Comparison of ENCODE assay signal across 7 cellular contexts in the genomic region with DNA sequence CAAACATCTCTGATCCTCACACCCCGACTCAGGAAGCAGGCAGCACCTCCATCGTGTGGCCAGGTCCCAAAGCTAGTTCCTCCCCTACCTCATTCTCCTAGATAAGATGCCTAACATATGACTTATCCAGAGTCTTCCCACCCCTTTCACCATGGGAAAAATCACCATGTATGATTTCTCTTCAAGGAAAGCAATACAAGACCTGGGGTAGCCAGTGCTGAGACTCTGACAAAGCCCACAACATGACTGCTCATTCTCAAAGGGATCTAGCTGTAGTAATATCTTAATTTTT. TPM values are rescaled to one million over a fixed set of nuclear protein-coding genes. Genes with fewer than 3 reads are reported as not detected.
DNase-seq lines count a peak whose midpoint lies in the region; ATAC-seq and TF ChIP-seq lines count a peak whose summit lies in the region.

No MANE protein-coding gene starts in this region.

- H3K4me2 ChIP-seq in DND-41 (ENCODE audit: insufficient read depth, low read length) (peak overlapping the region; percentile 69), Loucy (ENCODE audit: low read depth, low read length, poor library complexity, severe bottlenecking) (peak overlapping the region; percentile 86), osteoblast (ENCODE audit: insufficient read depth, low read length) (peak overlapping the region; percentile 60)

- intact Hi-C loops in dorsolateral prefrontal cortex (cut with DNase I) (loop anchor here in 1 of 2 donors (5.0 kb wide), 1 partner anchor 216 kb away; no protein-coding TSS in a partner anchor), vagina (cut with DNase I) (no loop called here)

- TF ChIP-seq CTCF in DND-41 (IDR thresholded peaks at IDR 0.05; ENCODE audit: borderline replicate concordance, extremely low read depth, low read length, poor library complexity, severe bottlenecking), result no peak
- no peak for TF ChIP-seq CTCF in Loucy (conservative IDR thresholded peaks at IDR 0.05; ENCODE audit: low read length)
- TF ChIP-seq CTCF in dorsolateral prefrontal cortex (IDR thresholded peaks at IDR 0.05 in 54 of 56, conservative IDR thresholded peaks at IDR 0.05 in 2 of 56; ENCODE audit: low read depth in 1 of 56, partially characterized antibody in 56 of 56), result no peak
- no peak for TF ChIP-seq CTCF in osteoblast (IDR thresholded peaks at IDR 0.05; ENCODE audit: extremely low read depth, low read depth, low read length)
- no peak for TF ChIP-seq CTCF in vagina (IDR thresholded peaks at IDR 0.05)

- TF ChIP-seq POLR2A in vagina (IDR thresholded peaks at IDR 0.05), result no peak

- no peaks in the 10 kb centered on the region for H4K20me1 ChIP-seq in DND-41 (ENCODE audit: insufficient read depth, low read length)
- no peaks in the 10 kb centered on the region for H4K20me1 ChIP-seq in Loucy (ENCODE audit: insufficient read depth, low read length, poor library complexity, severe bottlenecking)
- no peaks in the 10 kb centered on the region for H4K20me1 ChIP-seq in osteoblast (ENCODE audit: insufficient read depth, low read length)

- H3K4me3 ChIP-seq in DND-41 (ENCODE audit: low read depth in 1 of 2, low read length in 2 of 2) (peak overlapping the region in 1 of 2 experiments; percentile 59; a peak in 2 of 4 replicates), Loucy (ENCODE audit: low read length, poor library complexity, severe bottlenecking) (peak overlapping the region; percentile 72), dorsolateral prefrontal cortex (peak overlapping the region in 58 of 59 donors; percentile 9 to 63 (median 46)), osteoblast (ENCODE audit: insufficient read depth, low read length) (peak overlapping the region; percentile 53), vagina (no peak overlapping the region)

- peaks cover 17% of the 10 kb centered on the region for H3K4me1 ChIP-seq in DND-41 (ENCODE audit: insufficient read depth, low read length)
- peaks cover 10% of the 10 kb centered on the region for H3K4me1 ChIP-seq in Loucy (ENCODE audit: insufficient read depth, low read length, poor library complexity, severe bottlenecking)
- H3K4me1 ChIP-seq in osteoblast (ENCODE audit: insufficient read depth, low read length), result peaks cover 38% of the 10 kb centered on the region
- H3K4me1 ChIP-seq in vagina, result peaks cover 17% of the 10 kb centered on the region

- H2AFZ ChIP-seq in DND-41 (ENCODE audit: low read depth, low read length) (peak overlapping the region; percentile 96), Loucy (ENCODE audit: low read length) (peak overlapping the region; percentile 98), osteoblast (ENCODE audit: low read length) (peak overlapping the region; percentile 40)

- H3K27me3 ChIP-seq in DND-41 (ENCODE audit: insufficient read depth, low read length, poor library complexity), result no peaks in the 10 kb centered on the region
- no peaks in the 10 kb centered on the region for H3K27me3 ChIP-seq in Loucy (ENCODE audit: insufficient read depth, low read length, poor library complexity, severe bottlenecking)
- no peaks in the 10 kb centered on the region for H3K27me3 ChIP-seq in dorsolateral prefrontal cortex
- H3K27me3 ChIP-seq in osteoblast (ENCODE audit: insufficient read depth, low read length), result no peaks in the 10 kb centered on the region
- H3K27me3 ChIP-seq in vagina, result no peaks in the 10 kb centered on the region

- H3K79me2 ChIP-seq in DND-41 (ENCODE audit: insufficient read depth, low read length) (no peaks in the 10 kb centered on the region), Loucy (ENCODE audit: insufficient read depth, low read length) (no peaks in the 10 kb centered on the region), osteoblast (ENCODE audit: insufficient read depth, low read length) (no peaks in the 10 kb centered on the region)

- ATAC-seq in DND-41 (ENCODE audit: insufficient read depth, low read depth), result no peak
- no peak for ATAC-seq in HG02870 (IDR thresholded peaks at IDR 0.05; ENCODE audit: unreplicated experiment)
- ATAC-seq in GM18907 (IDR thresholded peaks at IDR 0.05; ENCODE audit: unreplicated experiment), result no peak

- no peaks in the 10 kb centered on the region for H3K9me2 ChIP-seq in Loucy (replicated peaks; ENCODE audit: low read depth, low read length)

- H3K9me3 ChIP-seq in DND-41 (ENCODE audit: insufficient read depth, low read length, severe bottlenecking) (no peaks in the 10 kb centered on the region), Loucy (ENCODE audit: insufficient read depth, low read depth, low read length) (no peaks in the 10 kb centered on the region), osteoblast (ENCODE audit: low read depth, low read length) (no peaks in the 10 kb centered on the region), vagina (no peaks in the 10 kb centered on the region)

- H3K27ac ChIP-seq in DND-41 (ENCODE audit: low read length) (peak overlapping the region; percentile 60), dorsolateral prefrontal cortex (peak overlapping the region in 50 of 59 donors; percentile 6 to 81 (median 64)), osteoblast (ENCODE audit: low read depth, low read length) (no peak overlapping the region), vagina (no peak overlapping the region)

- H3F3A ChIP-seq in Loucy (ENCODE audit: low read depth), result no peaks in the 10 kb centered on the region

- no peak for DNase-seq in DND-41
- DNase-seq in dorsolateral prefrontal cortex, result no peak
- DNase-seq in osteoblast (ENCODE audit: insufficient read length, low spot score, missing footprints), result no peak
- no peak for DNase-seq in vagina (ENCODE audit: extremely low spot score in 2 of 2)

- H3K36me3 ChIP-seq in DND-41 (ENCODE audit: insufficient read depth, low read length) (no peaks in the 10 kb centered on the region), Loucy (ENCODE audit: insufficient read depth, low read length) (no peaks in the 10 kb centered on the region), osteoblast (ENCODE audit: insufficient read depth, low read length) (no peaks in the 10 kb centered on the region), vagina (no peaks in the 10 kb centered on the region)

- H3K9ac ChIP-seq in DND-41 (ENCODE audit: low read depth, low read length) (peak overlapping the region; percentile 32; the same call in 1 of the 2 replicates), Loucy (ENCODE audit: low read depth, low read length, poor library complexity, severe bottlenecking) (peak overlapping the region; percentile 57)

RNA-seq across cellular contexts. Expression of gene CMTM4, which starts 45.1 kb away (rescaled TPM):
- total RNA-seq in dorsolateral prefrontal cortex, result 100 to 1,000 TPM in 112 of 120 experiments, 10 to 100 TPM in 8; 82.8 to 193 (median 119) TPM
- 42.7 and 52.5 TPM in 2 replicates for total RNA-seq in osteoblast
- total RNA-seq in vagina, result 15.7 TPM

RNA-seq across cellular contexts. Expression of gene CMTM3, which starts 46.9 kb away (rescaled TPM):
- total RNA-seq in dorsolateral prefrontal cortex, result 10 to 100 TPM in 26 of 120 experiments, 1 to 10 TPM in 94; 3.4 to 15.7 (median 7.1) TPM
- total RNA-seq in osteoblast, result 24.6 and 29.8 TPM in 2 replicates
- total RNA-seq in vagina, result 47.9 TPM

Comparison
In these comparisons a context has a peak if more than half of its experiments do, and no peak if none do; other contexts are left out.
1. H2AFZ ChIP-seq: peak in every context shown above with its lines; median percentile 98 in Loucy; 96 in DND-41; 40 in osteoblast.
2. H3K27ac ChIP-seq: peak in DND-41 (single experiment) and dorsolateral prefrontal cortex (50 of 59); none in osteoblast (single experiment) and vagina (single experiment).
3. H3K4me3 ChIP-seq: peak in Loucy (single experiment), dorsolateral prefrontal cortex (58 of 59) and osteoblast (single experiment); none in vagina (0 of 2).
4. Peak in every context shown above with its lines, with median percentiles within 50 percentile points of each other: H3K4me2 ChIP-seq.